20 cellular contexts compared by ENCODE assay signal in the genomic region with DNA sequence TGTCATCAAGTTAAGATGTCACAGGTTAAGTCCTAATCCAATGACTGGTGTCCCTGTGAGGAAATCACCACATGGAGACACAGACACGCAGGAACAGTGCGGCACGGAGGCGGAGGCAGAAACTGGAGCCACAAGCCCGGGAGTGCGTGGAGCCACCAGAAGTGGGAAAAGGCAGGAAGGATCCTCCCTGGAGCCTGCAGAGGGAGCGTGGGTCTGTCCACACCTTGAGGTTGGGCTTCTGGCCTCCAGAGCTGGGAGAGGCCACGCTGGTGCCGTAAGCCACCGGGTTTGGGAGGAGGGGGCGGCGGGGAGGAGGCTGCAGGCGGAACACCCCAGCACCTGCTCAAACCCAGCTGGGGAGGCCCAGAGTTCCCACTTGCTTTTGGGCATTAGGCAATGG. TPM values are rescaled to one million over a fixed set of nuclear protein-coding genes. Genes with fewer than 3 reads are reported as not detected.
DNase-seq lines count a peak whose midpoint lies in the region; ATAC-seq and TF ChIP-seq lines count a peak whose summit lies in the region.
"Had no signal": no experiment of that assay in that cellular context is flagged by ENCODE, and none has a peak within 500 bp of the region (broad histone marks: within the 10 kb centered on the region; RNA-seq: fewer than 3 reads in every experiment).

No MANE protein-coding gene starts in this region.

- ATAC-seq in IMR-90 (ENCODE audit: low read depth), result no peak
- no peak for ATAC-seq in HG03432 (IDR thresholded peaks at IDR 0.05; ENCODE audit: unreplicated experiment)
- ATAC-seq in naive thymus-derived CD8-positive, alpha-beta T cell, result no peak
- no peak for ATAC-seq in HG02642 (IDR thresholded peaks at IDR 0.05; ENCODE audit: poor library complexity, unreplicated experiment)

- no peak overlapping the region for H3K14ac ChIP-seq in IMR-90 (replicated peaks; ENCODE audit: low read depth, low read length)

- DNase-seq in NCI-H82 (lab: John Stamatoyannopoulos, UW), result peak; percentile 47
- DNase-seq in NCI-H82 treated with DMSO at 0.1 percent for 48 hours (lab: John Stamatoyannopoulos, UW; ENCODE audit: unreplicated experiment), result no peak
- no peak for DNase-seq in IMR-90
- DNase-seq in endothelial cell (ENCODE audit: low spot score), result no peak
- DNase-seq in progenitor cell of endocrine pancreas (ENCODE audit: low spot score, unreplicated experiment), result no peak
- DNase-seq in naive thymus-derived CD8-positive, alpha-beta T cell, result no peak
- DNase-seq: 8988T, AML-193, Caco-2, DMS79 treated with DMSO at 0.1 percent for 48 hours, MV-4-11, NCI-H1105 treated with DMSO at 0.1 percent for 48 hours, NCI-H1694, NCI-H2081, NCI-H2171, NCI-H345, SHP77 had no signal

- H3K27me3 Mint-ChIP-seq in endothelial cell (ENCODE audit: unreplicated experiment) (peaks cover 5% of the 10 kb centered on the region), progenitor cell of endocrine pancreas (no peaks in the 10 kb centered on the region)
- peaks cover 0 to under 1% (median 0%) of the 10 kb centered on the region in 5 donors for H3K27me3 Mint-ChIP-seq in naive thymus-derived CD8-positive, alpha-beta T cell

- no peaks in the 10 kb centered on the region for H3K9me1 ChIP-seq in IMR-90 (ENCODE audit: insufficient read depth, low read length)

- no peak overlapping the region for H2AK5ac ChIP-seq in IMR-90 (ENCODE audit: low read depth, low read length)

- H4K91ac ChIP-seq in IMR-90 (ENCODE audit: insufficient read depth, low read depth, low read length), result no peak overlapping the region

- H3K36me3 ChIP-seq in IMR-90 (ENCODE audit: control insufficient read depth, insufficient read depth, low read length), result peaks cover 1% of the 10 kb centered on the region; the same call in 1 of the 2 replicates

- H4K5ac ChIP-seq in IMR-90 (ENCODE audit: low read depth, low read length), result no peak overlapping the region

- dilution Hi-C loops in IMR-90 (cut with HindIII; ENCODE audit: low sequenced_read_pairs, unreplicated experiment), result no loop called here

- CTCF ChIA-PET in IMR-90 (lab: Yijun Ruan, JAX), result no interaction called here

- H3K4me3 Mint-ChIP-seq in endothelial cell (ENCODE audit: unreplicated experiment) (peak overlapping the region; percentile 42), progenitor cell of endocrine pancreas (ENCODE audit: low read depth) (peak overlapping the region; percentile 21)
- peak overlapping the region in 1 of 10 donors; percentile 41 for H3K4me3 Mint-ChIP-seq in naive thymus-derived CD8-positive, alpha-beta T cell

- no peak overlapping the region for H2BK15ac ChIP-seq in IMR-90 (ENCODE audit: low read depth, low read length)

- BruUV-seq in IMR-90 (replicated peaks; lab: Mats Ljungman, UMichigan), result no TSS peak

- H2BK20ac ChIP-seq in IMR-90 (ENCODE audit: low read depth, low read length), result no peak overlapping the region

- intact Hi-C loops in IMR-90 (cut with micrococcal nuclease), result no loop called here

- H2BK120ac ChIP-seq in IMR-90 (ENCODE audit: low read depth, low read length), result no peak overlapping the region

- no peak overlapping the region for H3K18ac ChIP-seq in IMR-90 (ENCODE audit: low read depth, low read length)

- POLR2A ChIA-PET in IMR-90 (lab: Charles Lee; ENCODE audit: unreplicated experiment), result no interaction called here
- POLR2A ChIA-PET in naive thymus-derived CD8-positive, alpha-beta T cell (lab: Charles Lee), result no interaction called here

- no peak for TF ChIP-seq RAD21 in IMR-90 (IDR thresholded peaks at IDR 0.05; ENCODE audit: low read length)

- H3K4me1 Mint-ChIP-seq in endothelial cell (ENCODE audit: unreplicated experiment) (peaks cover 6% of the 10 kb centered on the region), progenitor cell of endocrine pancreas (ENCODE audit: low read depth) (peaks cover 11% of the 10 kb centered on the region)
- peaks cover 11 to 27% (median 20%) of the 10 kb centered on the region in 4 donors for H3K4me1 Mint-ChIP-seq in naive thymus-derived CD8-positive, alpha-beta T cell

- no peaks in the 10 kb centered on the region for H3K9me3 Mint-ChIP-seq in endothelial cell (ENCODE audit: unreplicated experiment)
- no peaks in the 10 kb centered on the region for H3K9me3 Mint-ChIP-seq in progenitor cell of endocrine pancreas (ENCODE audit: low read depth)
- H3K9me3 Mint-ChIP-seq in naive thymus-derived CD8-positive, alpha-beta T cell, result no peaks in the 10 kb centered on the region

- TF ChIP-seq CTCF in IMR-90 (conservative IDR thresholded peaks at IDR 0.05; ENCODE audit: low read depth, low read length), result no peak
- TF ChIP-seq CTCF in endothelial cell (IDR thresholded peaks at IDR 0.05; ENCODE audit: unreplicated experiment), result no peak
- no peak for TF ChIP-seq CTCF in progenitor cell of endocrine pancreas (IDR thresholded peaks at IDR 0.05; ENCODE audit: unreplicated experiment)

- 87% methylated on average over 11 of the region's 13 CpGs; no CpG with 5 or more reads in 1 of the 2 experiments for WGBS in IMR-90 (ENCODE audit: extremely low coverage in 2 of 2, insufficient read length in 1 of 2), 2 experiments

- H2AFZ ChIP-seq in IMR-90 (replicated peaks; ENCODE audit: low read length, poor library complexity), result no peak overlapping the region

- no peak overlapping the region for H3K4ac ChIP-seq in IMR-90 (ENCODE audit: low read depth, low read length)

- H3K27ac Mint-ChIP-seq in endothelial cell (ENCODE audit: unreplicated experiment), result no peak overlapping the region
- no peak overlapping the region for H3K27ac Mint-ChIP-seq in progenitor cell of endocrine pancreas
- peak overlapping the region in 1 of 10 donors; percentile 70 for H3K27ac Mint-ChIP-seq in naive thymus-derived CD8-positive, alpha-beta T cell

- H3K4me3 ChIP-seq in IMR-90 (ENCODE audit: insufficient read depth, low read depth, low read length), result no peak overlapping the region

- H3K9ac ChIP-seq in IMR-90 (ENCODE audit: low read depth, low read length), result no peak overlapping the region

- H2AK9ac ChIP-seq in IMR-90 (replicated peaks; ENCODE audit: low read depth, low read length, poor library complexity), result peak overlapping the region; percentile 37

- peaks cover 8% of the 10 kb centered on the region; the same call in 1 of the 2 replicates for H4K20me1 ChIP-seq in IMR-90 (ENCODE audit: insufficient read depth, low read length)

- no peak overlapping the region for H3K23ac ChIP-seq in IMR-90 (ENCODE audit: low read depth, low read length)

- no peak overlapping the region for H3K56ac ChIP-seq in IMR-90 (ENCODE audit: extremely low read depth, insufficient read depth, low read length)

- H3K27me3 ChIP-seq in IMR-90 (ENCODE audit: control insufficient read depth, insufficient read depth, low read length), result peaks cover under 1% of the 10 kb centered on the region; the same call in 1 of the 2 replicates

- H3K4me2 ChIP-seq in IMR-90 (ENCODE audit: low read depth, low read length), result no peak overlapping the region

- peaks cover 6% of the 10 kb centered on the region; the same call in 1 of the 2 replicates for H3K4me1 ChIP-seq in IMR-90 (ENCODE audit: control insufficient read depth, insufficient read depth, low read length)

- H2BK5ac ChIP-seq in IMR-90 (ENCODE audit: low read depth, low read length, poor library complexity, severe bottlenecking), result no peak overlapping the region

- in situ Hi-C loops in IMR-90 (cut with MboI; ENCODE audit: low sequenced_read_pairs), result no loop called here

- no peak overlapping the region for H4K8ac ChIP-seq in IMR-90 (ENCODE audit: low read depth in 2 of 2, low read length in 2 of 2)

- no peak for TF ChIP-seq POLR2A in IMR-90 (IDR thresholded peaks at IDR 0.05; ENCODE audit: low read depth, low read length)

- no peak overlapping the region for H3K27ac ChIP-seq in IMR-90 (ENCODE audit: insufficient read depth, low read length)

- H3K79me1 ChIP-seq in IMR-90 (ENCODE audit: low read depth in 1 of 2, low read length in 2 of 2), result peaks cover 10 to 17% of the 10 kb centered on the region in 2 experiments; a peak in 2 of 4 replicates

- no peaks in the 10 kb centered on the region for H3K9me3 ChIP-seq in IMR-90 (ENCODE audit: control insufficient read depth, insufficient read depth, low read length)
- H3K9me3 ChIP-seq: Caco-2 had no signal

- no peaks in the 10 kb centered on the region for H3K36me3 Mint-ChIP-seq in endothelial cell (ENCODE audit: low read depth, unreplicated experiment)
- H3K36me3 Mint-ChIP-seq in progenitor cell of endocrine pancreas (ENCODE audit: insufficient read depth), result peaks cover 5% of the 10 kb centered on the region
- H3K36me3 Mint-ChIP-seq in naive thymus-derived CD8-positive, alpha-beta T cell, result no peaks in the 10 kb centered on the region

RNA-seq across cellular contexts. Expression of gene CABLES2, which starts 3.8 kb away (rescaled TPM):
- total RNA-seq in IMR-90 (2012; rRNA removed), result 1.1 and 1.4 TPM in 2 replicates
- 5.1 TPM in 2 replicates for polyA plus RNA-seq in IMR-90 (2012; rRNA removed)
- polyA plus RNA-seq in IMR-90 (2012; cell fraction: cytosol; rRNA removed), result 3.6 and 4.4 TPM in 2 replicates
- polyA plus RNA-seq in IMR-90 (2012; cell fraction: nucleus; rRNA removed; ENCODE audit: low replicate concordance), result 6.7 and 6.8 TPM in 2 replicates
- total RNA-seq in endothelial cell (ENCODE audit: unreplicated experiment), result 9.3 TPM
- total RNA-seq in progenitor cell of endocrine pancreas, result 20.4 and 21.7 TPM in 2 replicates
- total RNA-seq in naive thymus-derived CD8-positive, alpha-beta T cell, result 1 to 10 TPM; 6.3 to 6.4 TPM
- polyA plus RNA-seq in naive thymus-derived CD8-positive, alpha-beta T cell, result 1 to 10 TPM in 2 of 3 donors, under 1 TPM in 1; 0.83 to 1.7 (median 1.1) TPM

RNA-seq across cellular contexts. Expression of gene RPS21, which starts 16.4 kb away (rescaled TPM):
- 2,710 and 3,846 TPM in 2 replicates for total RNA-seq in IMR-90 (2012; rRNA removed)
- 4,298 and 4,766 TPM in 2 replicates for polyA plus RNA-seq in IMR-90 (2012; rRNA removed)
- 31,826 and 47,741 TPM in 2 replicates for polyA plus RNA-seq in IMR-90 (2012; cell fraction: cytosol; rRNA removed)
- polyA plus RNA-seq in IMR-90 (2012; cell fraction: nucleus; rRNA removed; ENCODE audit: low replicate concordance), result 3,277 and 3,813 TPM in 2 replicates
- total RNA-seq in endothelial cell (ENCODE audit: unreplicated experiment), result 1,710 TPM
- total RNA-seq in progenitor cell of endocrine pancreas, result 1,160 and 1,251 TPM in 2 replicates
- 1,000 to 10,000 TPM; 3,205 to 3,496 TPM for total RNA-seq in naive thymus-derived CD8-positive, alpha-beta T cell
- 1,000 to 10,000 TPM; 3,313 to 3,803 (median 3,517) TPM for polyA plus RNA-seq in naive thymus-derived CD8-positive, alpha-beta T cell

RNA-seq across cellular contexts. Expression of gene RBBP8NL, which starts 24.0 kb away (rescaled TPM):
- total RNA-seq in IMR-90 (2012; rRNA removed) (not detected in 2 replicates), endothelial cell (ENCODE audit: unreplicated experiment) (0.10 TPM), progenitor cell of endocrine pancreas (14.4 and 17.5 TPM in 2 replicates)
- polyA plus RNA-seq in IMR-90 (2012; rRNA removed), result not detected in 2 replicates
- polyA plus RNA-seq in IMR-90 (2012; cell fraction: cytosol; rRNA removed), result not detected in 2 replicates
- not detected in 2 replicates for polyA plus RNA-seq in IMR-90 (2012; cell fraction: nucleus; rRNA removed; ENCODE audit: low replicate concordance)
- not detected for total RNA-seq in naive thymus-derived CD8-positive, alpha-beta T cell
- not detected for polyA plus RNA-seq in naive thymus-derived CD8-positive, alpha-beta T cell
- total RNA-seq: HT1080 had no signal

RNA-seq across cellular contexts. Expression of gene LAMA5, which starts 36.2 kb away (rescaled TPM):
- total RNA-seq in IMR-90 (2012; rRNA removed), result 0.56 and 0.90 TPM in 2 replicates
- 7.3 and 11.4 TPM in 2 replicates for polyA plus RNA-seq in IMR-90 (2012; rRNA removed)
- 15.0 and 17.8 TPM in 2 replicates for polyA plus RNA-seq in IMR-90 (2012; cell fraction: cytosol; rRNA removed)
- polyA plus RNA-seq in IMR-90 (2012; cell fraction: nucleus; rRNA removed; ENCODE audit: low replicate concordance), result 27.9 and 77.8 TPM in 2 replicates
- total RNA-seq in endothelial cell (ENCODE audit: unreplicated experiment), result 34.5 TPM
- 248 and 252 TPM in 2 replicates for total RNA-seq in progenitor cell of endocrine pancreas
- total RNA-seq in naive thymus-derived CD8-positive, alpha-beta T cell, result 1 to 10 TPM; 2.5 to 4.0 TPM
- under 1 TPM in 1 of 3 donors, not detected in 2; 0.27 TPM for polyA plus RNA-seq in naive thymus-derived CD8-positive, alpha-beta T cell

Comparison
In these comparisons a context has a peak if more than half of its experiments do, and no peak if none do; other contexts are left out.
1. RNA of gene RBBP8NL, which starts 24.0 kb away (total RNA-seq): 14.4 to 17.5 TPM in progenitor cell of endocrine pancreas; 0.10 TPM in endothelial cell (single experiment), not detected in IMR-90 and not detected in naive thymus-derived CD8-positive, alpha-beta T cell; every median in the first group is over 10 times any median in the second.